Comparison of ENCODE assay signal across 8 cellular contexts in genomic region chr20:47501483-47502270, GRCh38. TPM values are rescaled to one million over a fixed set of nuclear protein-coding genes. Genes with fewer than 3 reads are reported as not detected.
DNase-seq lines count a peak whose midpoint lies in the region; ATAC-seq, FAIRE-seq and TF ChIP-seq lines count a peak whose summit lies in the region.

Gene NCOA3, plus strand, starts transcription at chr20:47501887. Its CDS starts 120,361 bp downstream, at chr20:47622248.

- peaks cover 57% of the 10 kb centered on the region for H3K4me1 ChIP-seq in HepG2 (ENCODE audit: insufficient read depth, low read length)

- TF ChIP-seq EP300 in HepG2 (IDR thresholded peaks at IDR 0.05; ENCODE audit: low read depth in 2 of 2, low read length in 2 of 2) (peak; percentile 63 to 64; a peak in 2 of 4 replicates), HepG2 (CRISPR knock-in tag; IDR thresholded peaks at IDR 0.05; ENCODE audit: borderline replicate concordance) (peak; percentile 55)

- intact Hi-C loops in HepG2 (cut with micrococcal nuclease; ENCODE audit: unreplicated experiment), result loop anchor here (1.0 to 5.0 kb wide), 3 partner anchors 46 to 119 kb away; no protein-coding TSS in a partner anchor

- ATAC-seq in GM19324 (IDR thresholded peaks at IDR 0.05; ENCODE audit: low FRiP score, unreplicated experiment), result peak; percentile 88
- ATAC-seq in HG03520 (IDR thresholded peaks at IDR 0.05; ENCODE audit: unreplicated experiment), result peak; percentile 68
- peak; percentile 97 for ATAC-seq in HepG2

- in situ Hi-C loops in HepG2 (cut with HindIII; ENCODE audit: extremely low pct_ligation_motif_present, low pct_unique_long_range_greater_than_20kb), result no loop called here

- TF ChIP-seq RAD21 in HepG2 (CRISPR knock-in tag; IDR thresholded peaks at IDR 0.05), result peak; percentile 77

- BruUV-seq in HepG2 (replicated peaks; lab: Mats Ljungman, UMichigan), result no TSS peak

- H3K27me3 ChIP-seq in HepG2 (ENCODE audit: control insufficient read depth in 1 of 2, insufficient read depth in 2 of 2, low read length in 2 of 2), result no peaks in the 10 kb centered on the region; a peak in 1 of 5 replicates

- WGBS in HepG2 (ENCODE audit: low lambda C conversion rate), result 2% methylated on average over 72 of the region's 74 CpGs

- no peak for FAIRE-seq in HepG2 (lab: Jason Lieb, UNC)

- no peaks in the 10 kb centered on the region for H3K9me3 ChIP-seq in HepG2 (ENCODE audit: low read length)

- TF ChIP-seq CTCF in HepG2 (CRISPR knock-in tag; IDR thresholded peaks at IDR 0.05), result peak; percentile 84

- CTCF ChIA-PET in HepG2 (lab: Yijun Ruan, JAX; ENCODE audit: low intra/inter-chr PET ratio, low total read pairs), result interaction anchor here (1.5 kb wide), 1 partner anchor 37 kb away, joined by 4 read pairs; no protein-coding TSS in a partner anchor

- POLR2A ChIA-PET in HepG2 (lab: Yijun Ruan, JAX), result interaction anchor here (0.6 to 4.5 kb wide), 36 partner anchors 9 to 1552 kb away, joined by 3 to 89 read pairs (median 7); partner anchors contain the start of gene ZMYND8

- TF ChIP-seq POLR2A in HepG2 (IDR thresholded peaks at IDR 0.05; ENCODE audit: insufficient read depth in 1 of 2, low read depth in 2 of 2, low read length in 2 of 2), result peak; percentile 90 to 96

- peak within 1 kb of the TSS; percentile 88 for H2AFZ ChIP-seq in HepG2 (ENCODE audit: low read length)

- no peaks in the 10 kb centered on the region for H3K36me3 ChIP-seq in HepG2 (replicated peaks in 1 of 2; ENCODE audit: control insufficient read depth in 1 of 2, insufficient read depth in 2 of 2, low read length in 2 of 2)

- H4K20me1 ChIP-seq in HepG2 (ENCODE audit: insufficient read depth, low read length), result peaks cover 16% of the 10 kb centered on the region

- peaks cover 59% of the 10 kb centered on the region for H3K79me2 ChIP-seq in HepG2 (ENCODE audit: insufficient read depth, low read length)

- H3K4me3 ChIP-seq in HepG2 (replicated peaks in 1 of 3; ENCODE audit: insufficient read depth in 1 of 3, low read depth in 2 of 3, low read length in 3 of 3), result peak within 1 kb of the TSS; percentile 100

- DNase-seq in C1 segment of cervical spinal cord (lab: John Stamatoyannopoulos, UW) (peak; percentile 12 to 92 (median 82)), NCI-H748 (lab: John Stamatoyannopoulos, UW; ENCODE audit: unreplicated experiment) (peak; percentile 94), dermis blood vessel endothelial cell (peak; percentile 94), HepG2 (ENCODE audit: low spot score) (peak; percentile 97)
- peak; percentile 91 for DNase-seq in activated CD4-positive, alpha-beta T cell treated with anti-CD3 and anti-CD28 coated beads, Interleukin-2, amount 50 U/mL, for 1 hour
- peak; percentile 91 to 92 for DNase-seq in stimulated activated CD4-positive, alpha-beta T cell treated with anti-CD3 and anti-CD28 coated beads, Interleukin-2, amount 100 ng/mL, for 48 hours

- H3K4me2 ChIP-seq in HepG2 (ENCODE audit: low read depth, low read length), result peak within 1 kb of the TSS; percentile 96

- H3K27ac ChIP-seq in HepG2 (ENCODE audit: extremely low read length, insufficient read depth, low read length), result peak within 1 kb of the TSS; percentile 82

- H3K9ac ChIP-seq in HepG2 (ENCODE audit: insufficient read depth, low read depth, low read length), result peak within 1 kb of the TSS; percentile 97

TF ChIP-seq in HepG2, 621 proteins besides CTCF, POLR2A, EP300 and RAD21 (continues in another document):
- TF ChIP-seq ZNF678 (CRISPR knock-in tag; IDR thresholded peaks at IDR 0.05) (no peak), RARG (CRISPR knock-in tag; IDR thresholded peaks at IDR 0.05; ENCODE audit: low read depth) (0 out of 2 replicates have a peak, but pooled peaks have one; percentile 39), ZKSCAN8 (CRISPR knock-in tag; IDR thresholded peaks at IDR 0.05; ENCODE audit: borderline replicate concordance) (peak; percentile 85; the same call in 1 of the 2 replicates), ZNF782 (CRISPR knock-in tag; IDR thresholded peaks at IDR 0.05; ENCODE audit: borderline replicate concordance) (peak; percentile 86; the same call in 1 of the 2 replicates), ZNF383 (CRISPR knock-in tag; IDR thresholded peaks at IDR 0.05; ENCODE audit: borderline replicate concordance) (no peak; the same call in 1 of the 2 replicates), ZNF33A (CRISPR knock-in tag; IDR thresholded peaks at IDR 0.05; ENCODE audit: borderline replicate concordance) (peak; percentile 21; the same call in 1 of the 2 replicates), NFIB (CRISPR knock-in tag; IDR thresholded peaks at IDR 0.05; ENCODE audit: borderline replicate concordance) (no peak), NFE2L2 (IDR thresholded peaks at IDR 0.05; ENCODE audit: low read length) (0 out of 2 replicates have a peak, but pooled peaks have one; percentile 3)
- TF ChIP-seq, protein P1, sequence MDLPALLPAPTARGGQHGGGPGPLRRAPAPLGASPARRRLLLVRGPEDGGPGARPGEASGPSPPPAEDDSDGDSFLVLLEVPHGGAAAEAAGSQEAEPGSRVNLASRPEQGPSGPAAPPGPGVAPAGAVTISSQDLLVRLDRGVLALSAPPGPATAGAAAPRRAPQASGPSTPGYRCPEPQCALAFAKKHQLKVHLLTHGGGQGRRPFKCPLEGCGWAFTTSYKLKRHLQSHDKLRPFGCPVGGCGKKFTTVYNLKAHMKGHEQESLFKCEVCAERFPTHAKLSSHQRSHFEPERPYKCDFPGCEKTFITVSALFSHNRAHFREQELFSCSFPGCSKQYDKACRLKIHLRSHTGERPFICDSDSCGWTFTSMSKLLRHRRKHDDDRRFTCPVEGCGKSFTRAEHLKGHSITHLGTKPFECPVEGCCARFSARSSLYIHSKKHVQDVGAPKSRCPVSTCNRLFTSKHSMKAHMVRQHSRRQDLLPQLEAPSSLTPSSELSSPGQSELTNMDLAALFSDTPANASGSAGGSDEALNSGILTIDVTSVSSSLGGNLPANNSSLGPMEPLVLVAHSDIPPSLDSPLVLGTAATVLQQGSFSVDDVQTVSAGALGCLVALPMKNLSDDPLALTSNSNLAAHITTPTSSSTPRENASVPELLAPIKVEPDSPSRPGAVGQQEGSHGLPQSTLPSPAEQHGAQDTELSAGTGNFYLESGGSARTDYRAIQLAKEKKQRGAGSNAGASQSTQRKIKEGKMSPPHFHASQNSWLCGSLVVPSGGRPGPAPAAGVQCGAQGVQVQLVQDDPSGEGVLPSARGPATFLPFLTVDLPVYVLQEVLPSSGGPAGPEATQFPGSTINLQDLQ (CRISPR knock-in tag; IDR thresholded peaks at IDR 0.05), result peak; percentile 97
- TF ChIP-seq, protein P2, sequence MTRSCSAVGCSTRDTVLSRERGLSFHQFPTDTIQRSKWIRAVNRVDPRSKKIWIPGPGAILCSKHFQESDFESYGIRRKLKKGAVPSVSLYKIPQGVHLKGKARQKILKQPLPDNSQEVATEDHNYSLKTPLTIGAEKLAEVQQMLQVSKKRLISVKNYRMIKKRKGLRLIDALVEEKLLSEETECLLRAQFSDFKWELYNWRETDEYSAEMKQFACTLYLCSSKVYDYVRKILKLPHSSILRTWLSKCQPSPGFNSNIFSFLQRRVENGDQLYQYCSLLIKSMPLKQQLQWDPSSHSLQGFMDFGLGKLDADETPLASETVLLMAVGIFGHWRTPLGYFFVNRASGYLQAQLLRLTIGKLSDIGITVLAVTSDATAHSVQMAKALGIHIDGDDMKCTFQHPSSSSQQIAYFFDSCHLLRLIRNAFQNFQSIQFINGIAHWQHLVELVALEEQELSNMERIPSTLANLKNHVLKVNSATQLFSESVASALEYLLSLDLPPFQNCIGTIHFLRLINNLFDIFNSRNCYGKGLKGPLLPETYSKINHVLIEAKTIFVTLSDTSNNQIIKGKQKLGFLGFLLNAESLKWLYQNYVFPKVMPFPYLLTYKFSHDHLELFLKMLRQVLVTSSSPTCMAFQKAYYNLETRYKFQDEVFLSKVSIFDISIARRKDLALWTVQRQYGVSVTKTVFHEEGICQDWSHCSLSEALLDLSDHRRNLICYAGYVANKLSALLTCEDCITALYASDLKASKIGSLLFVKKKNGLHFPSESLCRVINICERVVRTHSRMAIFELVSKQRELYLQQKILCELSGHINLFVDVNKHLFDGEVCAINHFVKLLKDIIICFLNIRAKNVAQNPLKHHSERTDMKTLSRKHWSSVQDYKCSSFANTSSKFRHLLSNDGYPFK (CRISPR knock-in tag; IDR thresholded peaks at IDR 0.05; ENCODE audit: borderline replicate concordance), result peak; percentile 94

RNA-seq across cellular contexts. Expression of gene NCOA3, which starts in this region (rescaled TPM):
- total RNA-seq in dermis blood vessel endothelial cell, result 35.1 and 47.9 TPM in 2 replicates
- 56.8 and 76.2 TPM in 2 replicates for total RNA-seq in HepG2 (2016; rRNA removed; fragmentation: Illumina TruSeq; extraction: Trizol)
- total RNA-seq in HepG2 (2016; cell fraction: cytosol; rRNA removed; fragmentation: Illumina TruSeq; extraction: Trizol; ENCODE audit: low read depth), result 30.2 and 36.5 TPM in 2 replicates
- 56.0 and 74.0 TPM in 2 replicates for total RNA-seq in HepG2 (2016; cell fraction: insoluble cytoplasmic fraction; rRNA removed; fragmentation: Illumina TruSeq; extraction: Trizol)
- total RNA-seq in HepG2 (2016; cell fraction: membrane; rRNA removed; fragmentation: Illumina TruSeq; extraction: Trizol), result 34.2 and 36.7 TPM in 2 replicates
- total RNA-seq in HepG2 (2016; cell fraction: nucleus; rRNA removed; fragmentation: Illumina TruSeq; extraction: Trizol), result 59.3 and 64.3 TPM in 2 replicates
- polyA plus RNA-seq in HepG2 (2011; rRNA removed), result 25.0 and 35.0 TPM in 2 replicates
- polyA plus RNA-seq in HepG2 (2011; cell fraction: cytosol; rRNA removed), result 17.2 and 18.9 TPM in 2 replicates
- 36.9 and 40.6 TPM in 2 replicates for polyA plus RNA-seq in HepG2 (2011; cell fraction: nucleus; rRNA removed)
- 22.6 and 26.9 TPM in 2 replicates for polyA plus RNA-seq in HepG2 (2012)
- polyA plus RNA-seq in HepG2 (2016; cell fraction: cytosol; fragmentation: Illumina TruSeq; extraction: Trizol; ENCODE audit: low read depth), result 2.0 and 2.4 TPM in 2 replicates
- 40.1 and 40.4 TPM in 2 replicates for polyA plus RNA-seq in HepG2 (2016; cell fraction: insoluble cytoplasmic fraction; fragmentation: Illumina TruSeq; extraction: Trizol; ENCODE audit: low read depth)
- 5.5 and 5.7 TPM in 2 replicates for polyA plus RNA-seq in HepG2 (2016; cell fraction: membrane; fragmentation: Illumina TruSeq; extraction: Trizol; ENCODE audit: low read depth)
- polyA plus RNA-seq in HepG2 (2016; cell fraction: nucleus; fragmentation: Illumina TruSeq; extraction: Trizol; ENCODE audit: insufficient read depth, low read depth), result 53.5 and 57.7 TPM in 2 replicates
- polyA minus RNA-seq in HepG2 (2011; rRNA and poly(A)+ RNA removed; ENCODE audit: low replicate concordance), result 49.8 and 56.6 TPM in 2 replicates
- 41.6 and 42.5 TPM in 2 replicates for polyA minus RNA-seq in HepG2 (2011; cell fraction: cytosol; rRNA and poly(A)+ RNA removed)
- 75.8 and 76.3 TPM in 2 replicates for polyA minus RNA-seq in HepG2 (2011; cell fraction: nucleus; rRNA and poly(A)+ RNA removed)

Comparison
In these comparisons a context has a peak if more than half of its experiments do, and no peak if none do; other contexts are left out.
1. Peak in every context shown above with its lines: DNase-seq, ATAC-seq, H3K4me3 ChIP-seq and H3K27ac ChIP-seq.